Comparison of ENCODE assay signal across 19 cellular contexts in the genomic region with DNA sequence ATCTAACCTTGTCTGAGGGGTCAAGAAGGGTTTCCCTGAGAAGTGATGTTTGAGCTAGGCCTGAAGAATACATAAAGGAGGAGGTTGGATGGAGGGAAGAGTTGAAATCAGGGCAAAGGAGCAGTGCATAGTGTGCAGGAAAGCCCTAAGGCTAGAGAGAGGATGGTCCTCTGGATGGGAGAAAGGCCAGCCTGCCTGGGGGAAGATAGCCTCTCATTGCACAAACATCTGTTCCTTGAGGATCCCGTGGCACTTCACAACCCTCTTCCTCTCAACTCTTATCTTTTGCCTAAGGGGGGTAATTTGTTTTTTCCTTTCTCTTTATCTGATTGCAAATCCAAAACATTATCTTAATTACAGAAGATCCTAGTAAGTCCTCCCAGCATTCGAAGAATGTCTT. TPM values are rescaled to one million over a fixed set of nuclear protein-coding genes. Genes with fewer than 3 reads are reported as not detected.
DNase-seq lines count a peak whose midpoint lies in the region; ATAC-seq and TF ChIP-seq lines count a peak whose summit lies in the region.
"Had no signal": no experiment of that assay in that cellular context is flagged by ENCODE, and none has a peak within 500 bp of the region (broad histone marks: within the 10 kb centered on the region; RNA-seq: fewer than 3 reads in every experiment).

No MANE protein-coding gene starts in this region.

- peak overlapping the region; percentile 7 for H3K27ac Mint-ChIP-seq in CD8-positive, alpha-beta T cell
- H3K27ac Mint-ChIP-seq in activated T-helper 17 cell treated with anti-CD3 and anti-CD28 coated beads, Interleukin-2, amount 50 U/mL, for 72 hours, result peak overlapping the region; percentile 51

- CTCF ChIA-PET in CD8-positive, alpha-beta T cell (lab: Charles Lee), result no interaction called here

- H3K36me3 ChIP-seq in CD8-positive, alpha-beta T cell (ENCODE audit: insufficient read depth, low read length), result peaks cover 4% of the 10 kb centered on the region
- H3K36me3 ChIP-seq in neutrophil (peaks cover 10% of the 10 kb centered on the region), psoas muscle (ENCODE audit: insufficient read depth in 1 of 2, low read depth in 1 of 2) (no peaks in the 10 kb centered on the region)

- no peak overlapping the region for H3K27ac ChIP-seq in CD8-positive, alpha-beta T cell (ENCODE audit: low read depth, low read length)
- H3K27ac ChIP-seq in neutrophil, result peak overlapping the region; percentile 45
- no peak overlapping the region for H3K27ac ChIP-seq in psoas muscle
- H3K27ac ChIP-seq: BLaER1, HL-60 had no signal

- POLR2A ChIA-PET in CD8-positive, alpha-beta T cell (lab: Charles Lee), result no interaction called here

- intact Hi-C loops in CD8-positive, alpha-beta T cell (cut with DNase I, micrococcal nuclease), result loop anchor here in 1 of 2 experiments (5.0 kb wide), 1 partner anchor 228 kb away; no protein-coding TSS in a partner anchor
- intact Hi-C loops in psoas muscle (cut with DNase I), result no loop called here

- no peak for DNase-seq in CD8-positive, alpha-beta T cell
- DNase-seq in ELR (ENCODE audit: low read depth) (peak; percentile 11), psoas muscle (no peak), iPS-NIHi7 (ENCODE audit: extremely low spot score) (no peak)
- DNase-seq: GOT3, KBM-7, NCI-H1092, NCI-H1694, NCI-H2107, NCI-H446, NCI-H774, Right ventricle myocardium superior had no signal

- no peaks in the 10 kb centered on the region for H3K4me1 Mint-ChIP-seq in CD8-positive, alpha-beta T cell (ENCODE audit: low read depth)
- no peaks in the 10 kb centered on the region for H3K4me1 Mint-ChIP-seq in activated T-helper 17 cell treated with anti-CD3 and anti-CD28 coated beads, Interleukin-2, amount 50 U/mL, for 72 hours

- no peak for ATAC-seq in CD8-positive, alpha-beta T cell
- ATAC-seq in activated T-helper 17 cell treated with anti-CD3 and anti-CD28 coated beads, Interleukin-2, amount 50 U/mL, for 72 hours (replicated peaks), result no peak
- no peak for ATAC-seq in GM18858 (IDR thresholded peaks at IDR 0.05; ENCODE audit: unreplicated experiment)
- no peak for ATAC-seq in psoas muscle
- ATAC-seq: Panc1, SK-N-SH treated with all-trans-retinoic acid at 6 μM for 48 hours had no signal

- H3K36me3 Mint-ChIP-seq in CD8-positive, alpha-beta T cell, result peaks cover 78% of the 10 kb centered on the region
- H3K36me3 Mint-ChIP-seq in activated T-helper 17 cell treated with anti-CD3 and anti-CD28 coated beads, Interleukin-2, amount 50 U/mL, for 72 hours (ENCODE audit: low read depth), result peaks cover 95% of the 10 kb centered on the region

- H3K27me3 Mint-ChIP-seq in CD8-positive, alpha-beta T cell (ENCODE audit: low read depth), result no peaks in the 10 kb centered on the region
- no peaks in the 10 kb centered on the region for H3K27me3 Mint-ChIP-seq in activated T-helper 17 cell treated with anti-CD3 and anti-CD28 coated beads, Interleukin-2, amount 50 U/mL, for 72 hours

- no peak overlapping the region for H3K4me3 ChIP-seq in CD8-positive, alpha-beta T cell (ENCODE audit: low read depth, low read length)
- H3K4me3 ChIP-seq in neutrophil (ENCODE audit: low read depth in 1 of 2, low read length in 1 of 2) (no peak overlapping the region), psoas muscle (no peak overlapping the region)
- H3K4me3 ChIP-seq: BLaER1 had no signal

- H3K4me1 ChIP-seq in CD8-positive, alpha-beta T cell (ENCODE audit: insufficient read depth, low read length), result no peaks in the 10 kb centered on the region
- H3K4me1 ChIP-seq in neutrophil (ENCODE audit: control insufficient read depth in 1 of 2, insufficient read depth in 1 of 2, low read depth in 1 of 2, low read length in 1 of 2) (peaks cover 17 to 19% of the 10 kb centered on the region in 2 experiments), psoas muscle (no peaks in the 10 kb centered on the region)
- H3K4me1 ChIP-seq: BLaER1 had no signal

- H3K9me3 ChIP-seq in CD8-positive, alpha-beta T cell (ENCODE audit: low read length), result no peaks in the 10 kb centered on the region
- H3K9me3 ChIP-seq in neutrophil, result no peaks in the 10 kb centered on the region
- H3K9me3 ChIP-seq in psoas muscle, result no peaks in the 10 kb centered on the region
- H3K9me3 ChIP-seq: BLaER1 had no signal

- no peaks in the 10 kb centered on the region for H3K27me3 ChIP-seq in CD8-positive, alpha-beta T cell (ENCODE audit: insufficient read depth, low read length)
- H3K27me3 ChIP-seq in neutrophil, result no peaks in the 10 kb centered on the region
- no peaks in the 10 kb centered on the region for H3K27me3 ChIP-seq in psoas muscle (ENCODE audit: insufficient read depth in 3 of 3, low read length in 2 of 3)
- H3K27me3 ChIP-seq: BLaER1 had no signal

- H3K4me3 Mint-ChIP-seq in CD8-positive, alpha-beta T cell, result no peak overlapping the region
- no peak overlapping the region for H3K4me3 Mint-ChIP-seq in activated T-helper 17 cell treated with anti-CD3 and anti-CD28 coated beads, Interleukin-2, amount 50 U/mL, for 72 hours

- TF ChIP-seq CTCF in CD8-positive, alpha-beta T cell (IDR thresholded peaks at IDR 0.05), result no peak
- TF ChIP-seq CTCF in neutrophil (IDR thresholded peaks at IDR 0.05), result no peak
- no peak for TF ChIP-seq CTCF in psoas muscle (IDR thresholded peaks at IDR 0.05)

- H3K9me3 Mint-ChIP-seq in CD8-positive, alpha-beta T cell, result no peaks in the 10 kb centered on the region
- no peaks in the 10 kb centered on the region for H3K9me3 Mint-ChIP-seq in activated T-helper 17 cell treated with anti-CD3 and anti-CD28 coated beads, Interleukin-2, amount 50 U/mL, for 72 hours

- 77 to 81% (median 79%) methylated on average over 2 of the region's 2 CpGs for WGBS in psoas muscle, 3 donors

RNA-seq across cellular contexts. Expression of a gene that starts 35.7 kb away (rescaled TPM):
- total RNA-seq in CD8-positive, alpha-beta T cell, result 10 to 100 TPM; 16.5 to 18.9 TPM
- total RNA-seq in activated T-helper 17 cell treated with anti-CD3 and anti-CD28 coated beads, Interleukin-2, amount 50 U/mL, for 72 hours, result 10 to 100 TPM; 27.6 to 72.5 TPM
- total RNA-seq in psoas muscle, result 1 to 10 TPM in 3 of 4 donors, under 1 TPM in 1; 0.90 to 1.4 (median 1.0) TPM
- polyA plus RNA-seq in psoas muscle, result under 1 TPM; 0.23 to 0.92 (median 0.51) TPM

RNA-seq across cellular contexts. Expression of a gene that starts 36.8 kb away (rescaled TPM):
- 1 to 10 TPM; 2.3 TPM for total RNA-seq in CD8-positive, alpha-beta T cell
- 10 to 100 TPM; 14.6 to 29.6 TPM for total RNA-seq in activated T-helper 17 cell treated with anti-CD3 and anti-CD28 coated beads, Interleukin-2, amount 50 U/mL, for 72 hours
- total RNA-seq in psoas muscle, result 10 to 100 TPM; 39.6 to 63.1 (median 53.1) TPM
- polyA plus RNA-seq in psoas muscle, result 10 to 100 TPM; 56.6 to 73.1 (median 65.6) TPM

Comparison
In these comparisons a context has a peak if more than half of its experiments do, and no peak if none do; other contexts are left out.
1. RNA of a gene that starts 35.7 kb away (total RNA-seq): 27.6 to 72.5 TPM in activated T-helper 17 cell treated with anti-CD3 and anti-CD28 coated beads, Interleukin-2, amount 50 U/mL, for 72 hours and 16.5 to 18.9 TPM in CD8-positive, alpha-beta T cell; 0.90 to 1.4 TPM in psoas muscle; every median in the first group is over 4 times any median in the second.
2. RNA of a gene that starts 36.8 kb away (total RNA-seq): 39.6 to 63.1 TPM in psoas muscle and 14.6 to 29.6 TPM in activated T-helper 17 cell treated with anti-CD3 and anti-CD28 coated beads, Interleukin-2, amount 50 U/mL, for 72 hours; 2.3 TPM in CD8-positive, alpha-beta T cell; every median in the first group is over 4 times any median in the second.